ENCODE assay signal across 8 cellular contexts in genomic region chr14:63542231-63542999, GRCh38. TPM values are rescaled to one million over a fixed set of nuclear protein-coding genes. Genes with fewer than 3 reads are reported as not detected.
DNase-seq lines count a peak whose midpoint lies in the region; ATAC-seq and TF ChIP-seq lines count a peak whose summit lies in the region.

No MANE protein-coding gene starts in this region.

- H3K36me3 ChIP-seq in HUES64 (ENCODE audit: insufficient read depth, low read length) (peaks cover 25% of the 10 kb centered on the region), neural progenitor cell (peaks cover 10% of the 10 kb centered on the region)

- no peaks in the 10 kb centered on the region for H3K27me3 ChIP-seq in CD4-positive, alpha-beta T cell (ENCODE audit: control insufficient read depth, insufficient read depth, low read length)
- H3K27me3 ChIP-seq in HUES64 (ENCODE audit: insufficient read depth, low read length): no peaks in the 10 kb centered on the region
- H3K27me3 ChIP-seq in neural progenitor cell: no peaks in the 10 kb centered on the region

- no peak for TF ChIP-seq CTCF in CD4-positive, alpha-beta T cell (IDR thresholded peaks at IDR 0.05)
- TF ChIP-seq CTCF in neural progenitor cell (IDR thresholded peaks at IDR 0.05): no peak

- intact Hi-C loops in CD4-positive, alpha-beta T cell (cut with DNase I, micrococcal nuclease): loop anchor here (2.0 to 10.0 kb wide), 7 partner anchors 100 to 1002 kb away; partner anchors contain the start of genes HSPA2 (in 1 of the 2), MTHFD1 (in 1 of the 2), PPP1R36 (in 1 of the 2) and SGPP1 (in 1 of the 2)

- no peaks in the 10 kb centered on the region for H3K9me3 ChIP-seq in CD4-positive, alpha-beta T cell (ENCODE audit: control insufficient read depth, low read length)
- H3K9me3 ChIP-seq in HUES64 (ENCODE audit: insufficient read depth, low read depth, low read length): no peaks in the 10 kb centered on the region
- no peaks in the 10 kb centered on the region for H3K9me3 ChIP-seq in neural progenitor cell (ENCODE audit: low read depth)

- ATAC-seq in CD4-positive, alpha-beta T cell (ENCODE audit: poor library complexity): no peak
- ATAC-seq in GM19372 (IDR thresholded peaks at IDR 0.05; ENCODE audit: low read depth, unreplicated experiment): peak; percentile 6
- ATAC-seq in GM18517 (IDR thresholded peaks at IDR 0.05; ENCODE audit: unreplicated experiment): no peak

- peak overlapping the region; percentile 66 for H2AFZ ChIP-seq in neural progenitor cell (replicated peaks)

- H3K27ac Mint-ChIP-seq in CD4-positive, alpha-beta T cell: peak overlapping the region; percentile 90
- H3K27ac Mint-ChIP-seq in neural progenitor cell: peak overlapping the region; percentile 19

- under 1% methylated on average over 42 of the region's 46 CpGs for WGBS in HUES64

- H4K20me1 ChIP-seq in neural progenitor cell (ENCODE audit: low read depth): peaks cover 31% of the 10 kb centered on the region

- CTCF ChIA-PET in CD4-positive, alpha-beta T cell (lab: Charles Lee): no interaction called here

- H3K4me3 Mint-ChIP-seq in CD4-positive, alpha-beta T cell: peak overlapping the region; percentile 98
- peak overlapping the region; percentile 90 for H3K4me3 Mint-ChIP-seq in neural progenitor cell

- H3K79me2 ChIP-seq in neural progenitor cell (ENCODE audit: low read depth): peaks cover 63% of the 10 kb centered on the region

- peak overlapping the region; percentile 87 for H3K4me3 ChIP-seq in HUES64 (ENCODE audit: low read length)
- peak overlapping the region; percentile 96 for H3K4me3 ChIP-seq in neural progenitor cell

- POLR2A ChIA-PET in CD4-positive, alpha-beta T cell (lab: Charles Lee): interaction anchor here (0.7 to 3.0 kb wide), 12 partner anchors 10 to 924 kb away, joined by 3 to 35 read pairs (median 4); partner anchors contain the start of gene WDR89

- H3K4me1 ChIP-seq in HUES64 (ENCODE audit: insufficient read depth, low read length): peaks cover 8% of the 10 kb centered on the region
- H3K4me1 ChIP-seq in neural progenitor cell: peaks cover 16% of the 10 kb centered on the region

- H3K4me2 ChIP-seq in neural progenitor cell: peak overlapping the region; percentile 81

- no peaks in the 10 kb centered on the region for H3K27me3 Mint-ChIP-seq in CD4-positive, alpha-beta T cell
- H3K27me3 Mint-ChIP-seq in neural progenitor cell (ENCODE audit: insufficient read depth, low read depth): no peaks in the 10 kb centered on the region

- peaks cover 50% of the 10 kb centered on the region for H3K4me1 Mint-ChIP-seq in CD4-positive, alpha-beta T cell (ENCODE audit: low read depth)
- H3K4me1 Mint-ChIP-seq in neural progenitor cell: peaks cover 22% of the 10 kb centered on the region

- H3K9ac ChIP-seq in HUES64 (ENCODE audit: low read depth, low read length) (peak overlapping the region; percentile 90), neural progenitor cell (peak overlapping the region; percentile 85)

- H3K27ac ChIP-seq in CD4-positive, alpha-beta T cell (ENCODE audit: low read depth, low read length): peak overlapping the region; percentile 79
- H3K27ac ChIP-seq in HUES64 (ENCODE audit: low read depth, low read length) (peak overlapping the region; percentile 95), neural progenitor cell (peak overlapping the region; percentile 95)

- H3K36me3 Mint-ChIP-seq in CD4-positive, alpha-beta T cell (ENCODE audit: low read depth): peaks cover 41% of the 10 kb centered on the region
- peaks cover 11% of the 10 kb centered on the region for H3K36me3 Mint-ChIP-seq in neural progenitor cell

- DNase-seq in CD4-positive, alpha-beta T cell: peak in 3 of 10 experiments; percentile 1 to 4 (median 4)
- peak; percentile 13 to 23 for DNase-seq in activated CD4-positive, alpha-beta T cell treated with anti-CD3 and anti-CD28 coated beads, Interleukin-2, amount 50 U/mL, for 48 hours
- peak; percentile 5 for DNase-seq in fibroblast of peridontal ligament (ENCODE audit: extremely low read depth)
- DNase-seq in neural progenitor cell (ENCODE audit: low spot score): peak; percentile 73
- DNase-seq in GM19240 (ENCODE audit: insufficient read length, low spot score): no peak

- peaks cover 30% of the 10 kb centered on the region for H3F3A ChIP-seq in neural progenitor cell (ENCODE audit: low read depth)

- no peaks in the 10 kb centered on the region for H3K9me3 Mint-ChIP-seq in CD4-positive, alpha-beta T cell
- no peaks in the 10 kb centered on the region for H3K9me3 Mint-ChIP-seq in neural progenitor cell

RNA-seq across cellular contexts. Expression of gene PPP2R5E, which starts 0.8 kb away (rescaled TPM):
- 10 to 100 TPM; 31.2 to 32.3 TPM for total RNA-seq in CD4-positive, alpha-beta T cell
- 50.2 TPM for polyA plus RNA-seq in HUES64 (2013, experiment 1 of 2)
- polyA plus RNA-seq in HUES64 (2013, experiment 2 of 2): 52.7 TPM
- total RNA-seq in neural progenitor cell (ENCODE audit: low replicate concordance): 42.6 and 72.0 TPM in 2 replicates
